In genomic region chrX:150581093-150581775, GRCh38 we compare ENCODE assay signal across 17 cellular contexts. TPM values are rescaled to one million over a fixed set of nuclear protein-coding genes. Genes with fewer than 3 reads are reported as not detected.
DNase-seq lines count a peak whose midpoint lies in the region; ATAC-seq, FAIRE-seq and TF ChIP-seq lines count a peak whose summit lies in the region.
"Had no signal": no experiment of that assay in that cellular context is flagged by ENCODE, and none has a peak within 500 bp of the region (broad histone marks: within the 10 kb centered on the region; RNA-seq: fewer than 3 reads in every experiment).

No MANE protein-coding gene starts in this region.

- H3K4me3 Mint-ChIP-seq in activated CD8-positive, alpha-beta memory T cell treated with anti-CD3 and anti-CD28 coated beads, Interleukin-2, amount 10 ng/mL, durations not matched to agents 7 days and 5 days = no peak overlapping the region
- H3K4me3 Mint-ChIP-seq: activated B cell treated with CpG ODN at 0.5 μM for 24 hours; activated T-cell treated with anti-CD3 and anti-CD28 coated beads, Interleukin-2, amount 50 U/mL, for 24 hours; H9; IgD-negative memory B cell had no signal

- H3K4me1 ChIP-seq in suprapubic skin (peaks cover 10% of the 10 kb centered on the region), hepatocyte (ENCODE audit: insufficient read depth) (no peaks in the 10 kb centered on the region)

- in situ Hi-C loops in astrocyte of the cerebellum (cut with HindIII; ENCODE audit: low sequenced_read_pairs) = no loop called here

- no peaks in the 10 kb centered on the region for H3K9me3 ChIP-seq in suprapubic skin
- peaks cover 6% of the 10 kb centered on the region for H3K9me3 ChIP-seq in hepatocyte (ENCODE audit: low read depth)
- H3K9me3 ChIP-seq: gastrocnemius medialis had no signal

- no peaks in the 10 kb centered on the region for H3K9me2 ChIP-seq in hepatocyte (replicated peaks; ENCODE audit: insufficient read depth)

- no peaks in the 10 kb centered on the region for H3K27me3 Mint-ChIP-seq in activated CD8-positive, alpha-beta memory T cell treated with anti-CD3 and anti-CD28 coated beads, Interleukin-2, amount 10 ng/mL, durations not matched to agents 7 days and 5 days
- H3K27me3 Mint-ChIP-seq: activated B cell treated with CpG ODN at 0.5 μM for 24 hours; CD4-positive, alpha-beta memory T cell; IgD-negative memory B cell had no signal

- H3K79me2 ChIP-seq in hepatocyte = peaks cover 53% of the 10 kb centered on the region

- no peak for ATAC-seq in activated CD8-positive, alpha-beta memory T cell treated with anti-CD3 and anti-CD28 coated beads, Interleukin-2, amount 10 ng/mL, durations not matched to agents 7 days and 5 days
- ATAC-seq in GM18517 (IDR thresholded peaks at IDR 0.05; ENCODE audit: unreplicated experiment) = no peak
- ATAC-seq: gastrocnemius medialis, left lobe of liver had no signal

- H3K36me3 ChIP-seq in suprapubic skin = no peaks in the 10 kb centered on the region
- no peaks in the 10 kb centered on the region for H3K36me3 ChIP-seq in hepatocyte (replicated peaks; ENCODE audit: insufficient read depth, low read depth)
- H3K36me3 ChIP-seq: cardiac muscle cell, gastrocnemius medialis had no signal

- TF ChIP-seq CTCF in astrocyte of the cerebellum (IDR thresholded peaks at IDR 0.05; ENCODE audit: low read depth, low read length, missing control alignments) = no peak
- no peak for TF ChIP-seq CTCF in suprapubic skin (IDR thresholded peaks at IDR 0.05)
- no peak for TF ChIP-seq CTCF in hepatocyte (IDR thresholded peaks at IDR 0.05; ENCODE audit: poor library complexity)

- no peak for TF ChIP-seq POLR2A in suprapubic skin (IDR thresholded peaks at IDR 0.05)

- WGBS in suprapubic skin = 51% methylated on average over 4 of the region's 4 CpGs
- 79% methylated on average over 4 of the region's 4 CpGs for WGBS in hepatocyte (ENCODE audit: low lambda C conversion rate, missing lambda C conversion rate)

- CTCF ChIA-PET in activated CD8-positive, alpha-beta memory T cell treated with anti-CD3 and anti-CD28 coated beads, Interleukin-2, amount 10 ng/mL, durations not matched to agents 7 days and 5 days (lab: Charles Lee) = no interaction called here

- H3K4me1 Mint-ChIP-seq in activated CD8-positive, alpha-beta memory T cell treated with anti-CD3 and anti-CD28 coated beads, Interleukin-2, amount 10 ng/mL, durations not matched to agents 7 days and 5 days = peaks cover 45% of the 10 kb centered on the region

- peaks cover 28% of the 10 kb centered on the region for H3K36me3 Mint-ChIP-seq in activated CD8-positive, alpha-beta memory T cell treated with anti-CD3 and anti-CD28 coated beads, Interleukin-2, amount 10 ng/mL, durations not matched to agents 7 days and 5 days
- H3K36me3 Mint-ChIP-seq: IgD-negative memory B cell had no signal

- no peak overlapping the region for H3K4me2 ChIP-seq in hepatocyte

- H3K27me3 ChIP-seq in suprapubic skin = no peaks in the 10 kb centered on the region
- no peaks in the 10 kb centered on the region for H3K27me3 ChIP-seq in hepatocyte
- H3K27me3 ChIP-seq: cardiac muscle cell, gastrocnemius medialis had no signal

- peak; percentile 81 for FAIRE-seq in islet of Langerhans (lab: Jason Lieb, UNC)

- H3K4me3 ChIP-seq in astrocyte of the cerebellum (ENCODE audit: low read depth, low read length) (no peak overlapping the region), suprapubic skin (no peak overlapping the region), hepatocyte (no peak overlapping the region)
- H3K4me3 ChIP-seq: cardiac muscle cell, gastrocnemius medialis had no signal

- no peak for TF ChIP-seq EP300 in suprapubic skin (IDR thresholded peaks at IDR 0.05)

- no peaks in the 10 kb centered on the region for H3K9me3 Mint-ChIP-seq in activated CD8-positive, alpha-beta memory T cell treated with anti-CD3 and anti-CD28 coated beads, Interleukin-2, amount 10 ng/mL, durations not matched to agents 7 days and 5 days (ENCODE audit: low read depth)
- H3K9me3 Mint-ChIP-seq: activated B cell treated with CpG ODN at 0.5 μM for 24 hours; activated T-cell treated with anti-CD3 and anti-CD28 coated beads, Interleukin-2, amount 50 U/mL, for 24 hours; CD4-positive, alpha-beta memory T cell; IgD-negative memory B cell had no signal

- no peak overlapping the region for H3K27ac Mint-ChIP-seq in activated CD8-positive, alpha-beta memory T cell treated with anti-CD3 and anti-CD28 coated beads, Interleukin-2, amount 10 ng/mL, durations not matched to agents 7 days and 5 days
- H3K27ac Mint-ChIP-seq: activated B cell treated with CpG ODN at 0.5 μM for 24 hours; activated T-cell treated with anti-CD3 and anti-CD28 coated beads, Interleukin-2, amount 50 U/mL, for 24 hours; H9; IgD-negative memory B cell had no signal

- H2AFZ ChIP-seq in hepatocyte = no peak overlapping the region

- DNase-seq in AG08395 (ENCODE audit: low spot score) = peak; percentile 55
- peak; percentile 55 for DNase-seq in HS-5 (ENCODE audit: low read depth)
- DNase-seq in astrocyte of the cerebellum (ENCODE audit: low read depth) = peak; percentile 28
- no peak for DNase-seq in activated CD8-positive, alpha-beta memory T cell treated with anti-CD3 and anti-CD28 coated beads, Interleukin-2, amount 10 ng/mL, durations not matched to agents 7 days and 5 days
- DNase-seq in suprapubic skin (ENCODE audit: low spot score in 2 of 2) = no peak
- DNase-seq in hepatocyte (ENCODE audit: low spot score) = no peak
- DNase-seq: activated B cell treated with CpG ODN at 0.5 μM for 24 hours; activated T-cell treated with anti-CD3 and anti-CD28 coated beads, Interleukin-2, amount 50 U/mL, for 24 hours; CD4-positive, alpha-beta memory T cell; gastrocnemius medialis; H9; nucleus accumbens had no signal

- no peak overlapping the region for H3K27ac ChIP-seq in suprapubic skin
- no peak overlapping the region for H3K27ac ChIP-seq in hepatocyte
- H3K27ac ChIP-seq: cardiac muscle cell, gastrocnemius medialis had no signal

- peaks cover 3% of the 10 kb centered on the region for H4K20me1 ChIP-seq in hepatocyte (ENCODE audit: insufficient read depth, poor library complexity, severe bottlenecking)

RNA-seq across cellular contexts. Expression of gene MTM1, which starts 12.8 kb away (rescaled TPM):
- total RNA-seq in activated CD8-positive, alpha-beta memory T cell treated with anti-CD3 and anti-CD28 coated beads, Interleukin-2, amount 10 ng/mL, durations not matched to agents 7 days and 5 days = 10 to 100 TPM; 38.6 to 40.3 TPM
- total RNA-seq in suprapubic skin = 10 to 100 TPM; 15.4 to 18.4 (median 16.7) TPM
- 15.4 and 26.9 TPM in 2 replicates for total RNA-seq in hepatocyte
- 8.7 and 9.8 TPM in 2 replicates for polyA plus RNA-seq in hepatocyte

Comparison
In these comparisons a context has a peak if more than half of its experiments do, and no peak if none do; other contexts are left out.
1. DNase-seq: peak in AG08395 (single experiment), HS-5 (single experiment) and astrocyte of the cerebellum (single experiment); none in activated CD8-positive, alpha-beta memory T cell treated with anti-CD3 and anti-CD28 coated beads, Interleukin-2, amount 10 ng/mL, durations not matched to agents 7 days and 5 days (single experiment), suprapubic skin (0 of 2) and hepatocyte (single experiment).